ENCODE assay signal across 22 cellular contexts in the genomic region with DNA sequence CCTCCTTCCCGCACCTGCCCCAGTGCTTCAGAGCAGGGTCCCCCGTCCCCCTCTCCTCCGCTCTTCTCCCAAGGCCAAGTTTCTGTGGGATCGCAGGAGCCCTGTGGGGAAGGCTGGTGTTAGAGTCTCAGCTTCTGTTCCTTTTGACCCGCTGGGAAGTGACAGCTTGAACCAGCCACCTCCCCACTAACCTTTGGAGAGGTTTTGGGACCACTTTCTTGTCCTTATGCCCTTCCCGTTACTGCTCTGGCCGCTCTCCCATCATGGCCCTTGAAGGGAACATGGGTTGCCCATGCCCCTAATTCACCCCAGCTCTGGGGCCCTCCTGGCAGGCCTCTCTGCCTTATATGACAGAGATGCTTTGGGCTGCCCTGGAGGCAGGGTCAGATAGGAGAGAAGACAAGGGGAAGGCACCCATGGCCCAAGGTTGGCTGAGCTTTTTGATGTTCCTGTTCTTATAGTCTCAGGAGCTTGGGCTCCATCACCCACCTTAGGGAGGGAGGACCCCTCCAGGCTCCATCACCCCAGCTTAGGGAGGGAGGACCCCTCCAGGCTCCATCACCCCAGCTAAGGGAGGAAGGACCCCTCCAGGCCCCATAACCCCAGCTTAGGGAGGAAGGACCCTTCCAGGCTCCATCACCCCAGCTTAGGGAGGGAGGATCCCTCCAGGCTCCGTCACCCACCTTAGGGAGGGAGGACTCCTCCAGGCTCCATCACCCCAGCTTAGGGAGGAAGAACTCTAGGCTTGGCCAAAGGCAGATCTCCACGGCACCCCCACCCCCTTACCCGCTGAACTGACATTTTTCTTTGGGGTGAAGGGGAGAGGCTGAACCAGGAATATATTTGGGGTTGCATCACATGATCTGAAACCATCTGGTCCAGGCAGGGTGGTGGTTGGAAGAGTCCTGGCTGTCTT. TPM values are rescaled to one million over a fixed set of nuclear protein-coding genes. Genes with fewer than 3 reads are reported as not detected.
DNase-seq lines count a peak whose midpoint lies in the region; ATAC-seq, FAIRE-seq and TF ChIP-seq lines count a peak whose summit lies in the region.
"Had no signal": no experiment of that assay in that cellular context is flagged by ENCODE, and none has a peak within 500 bp of the region (broad histone marks: within the 10 kb centered on the region; RNA-seq: fewer than 3 reads in every experiment).

No MANE protein-coding gene starts in this region.

- BruUV-seq in HepG2 (replicated peaks; lab: Mats Ljungman, UMichigan), result no TSS peak

- CTCF ChIA-PET in HepG2 (lab: Yijun Ruan, JAX; ENCODE audit: low intra/inter-chr PET ratio, low total read pairs), result no interaction called here

- peak; percentile 14 for DNase-seq in activated naive CD8-positive, alpha-beta T cell treated with anti-CD3 and anti-CD28 coated beads, Interleukin-2, amount 10 ng/mL, durations not matched to agents 7 days and 5 days
- DNase-seq in activated naive CD8-positive, alpha-beta T cell treated with anti-CD3 and anti-CD28 coated beads for 36 hours, result no peak
- DNase-seq in Peyer's patch (peak in 2 of 3 donors; percentile 10 to 32), HepG2 (ENCODE audit: low spot score) (no peak), sigmoid colon (peak; percentile 25), kidney tubule cell (ENCODE audit: low spot score) (no peak), uterus (no peak)
- DNase-seq: GOT3, Kasumi-1, NCI-H1417, NCI-H1694 treated with DMSO at 0.1 percent for 48 hours, NCI-H2081 treated with DMSO at 0.1 percent for 48 hours, NCI-H446, NCI-H526, SHP77 had no signal

- no peak for TF ChIP-seq POLR2A in Peyer's patch (IDR thresholded peaks at IDR 0.05)
- TF ChIP-seq POLR2A in HepG2 (IDR thresholded peaks at IDR 0.05; ENCODE audit: insufficient read depth in 1 of 2, low read depth in 2 of 2, low read length in 2 of 2), result no peak
- TF ChIP-seq POLR2A in sigmoid colon (IDR thresholded peaks at IDR 0.05), result no peak
- TF ChIP-seq POLR2A in uterus (IDR thresholded peaks at IDR 0.05), result no peak

- H2AFZ ChIP-seq in HepG2 (ENCODE audit: low read length), result no peak overlapping the region

- H3K9me3 Mint-ChIP-seq in activated naive CD8-positive, alpha-beta T cell treated with anti-CD3 and anti-CD28 coated beads, Interleukin-2, amount 10 ng/mL, durations not matched to agents 7 days and 5 days, result no peaks in the 10 kb centered on the region
- no peaks in the 10 kb centered on the region for H3K9me3 Mint-ChIP-seq in activated naive CD8-positive, alpha-beta T cell treated with anti-CD3 and anti-CD28 coated beads for 36 hours
- H3K9me3 Mint-ChIP-seq: CD14-positive monocyte had no signal

- no peak overlapping the region for H3K4me3 ChIP-seq in Peyer's patch
- H3K4me3 ChIP-seq in HepG2 (replicated peaks in 1 of 3; ENCODE audit: insufficient read depth in 1 of 3, low read depth in 2 of 3, low read length in 3 of 3), result no peak overlapping the region
- H3K4me3 ChIP-seq in sigmoid colon, result no peak overlapping the region
- no peak overlapping the region for H3K4me3 ChIP-seq in uterus

- no peaks in the 10 kb centered on the region for H4K20me1 ChIP-seq in HepG2 (ENCODE audit: insufficient read depth, low read length)

- H3K27ac ChIP-seq in Peyer's patch, result no peak overlapping the region
- no peak overlapping the region for H3K27ac ChIP-seq in HepG2 (ENCODE audit: extremely low read length, insufficient read depth, low read length)
- H3K27ac ChIP-seq in sigmoid colon, result no peak overlapping the region
- H3K27ac ChIP-seq in uterus, result no peak overlapping the region

- intact Hi-C loops in HepG2 (cut with micrococcal nuclease; ENCODE audit: unreplicated experiment) (no loop called here), sigmoid colon (cut with DNase I) (no loop called here), uterus (cut with DNase I; ENCODE audit: low total_unique reads) (no loop called here)

- no peaks in the 10 kb centered on the region for H3K36me3 Mint-ChIP-seq in activated naive CD8-positive, alpha-beta T cell treated with anti-CD3 and anti-CD28 coated beads, Interleukin-2, amount 10 ng/mL, durations not matched to agents 7 days and 5 days
- H3K36me3 Mint-ChIP-seq in activated naive CD8-positive, alpha-beta T cell treated with anti-CD3 and anti-CD28 coated beads for 36 hours, result no peaks in the 10 kb centered on the region
- H3K36me3 Mint-ChIP-seq: CD14-positive monocyte had no signal

- no peak for TF ChIP-seq EP300 in HepG2 (IDR thresholded peaks at IDR 0.05; ENCODE audit: low read depth in 2 of 2, low read length in 2 of 2)
- no peak for TF ChIP-seq EP300 in HepG2 (CRISPR knock-in tag; IDR thresholded peaks at IDR 0.05; ENCODE audit: borderline replicate concordance)
- TF ChIP-seq EP300 in sigmoid colon (IDR thresholded peaks at IDR 0.05), result no peak

- TF ChIP-seq CTCF in Peyer's patch (IDR thresholded peaks at IDR 0.05) (no peak), HepG2 (CRISPR knock-in tag; IDR thresholded peaks at IDR 0.05) (no peak), sigmoid colon (IDR thresholded peaks at IDR 0.05) (no peak), uterus (IDR thresholded peaks at IDR 0.05) (no peak)

- H3K27me3 Mint-ChIP-seq in activated naive CD8-positive, alpha-beta T cell treated with anti-CD3 and anti-CD28 coated beads, Interleukin-2, amount 10 ng/mL, durations not matched to agents 7 days and 5 days, result no peaks in the 10 kb centered on the region
- no peaks in the 10 kb centered on the region for H3K27me3 Mint-ChIP-seq in activated naive CD8-positive, alpha-beta T cell treated with anti-CD3 and anti-CD28 coated beads for 36 hours
- H3K27me3 Mint-ChIP-seq: B cell had no signal

- H3K4me2 ChIP-seq in HepG2 (ENCODE audit: low read depth, low read length), result no peak overlapping the region

- no peak overlapping the region for H3K27ac Mint-ChIP-seq in activated naive CD8-positive, alpha-beta T cell treated with anti-CD3 and anti-CD28 coated beads, Interleukin-2, amount 10 ng/mL, durations not matched to agents 7 days and 5 days
- H3K27ac Mint-ChIP-seq in activated naive CD8-positive, alpha-beta T cell treated with anti-CD3 and anti-CD28 coated beads for 36 hours, result no peak overlapping the region
- H3K27ac Mint-ChIP-seq: B cell, CD14-positive monocyte had no signal

- in situ Hi-C loops in HepG2 (cut with HindIII; ENCODE audit: extremely low pct_ligation_motif_present, low pct_unique_long_range_greater_than_20kb), result no loop called here

- no peak for ATAC-seq in activated naive CD8-positive, alpha-beta T cell treated with anti-CD3 and anti-CD28 coated beads, Interleukin-2, amount 10 ng/mL, durations not matched to agents 7 days and 5 days (ENCODE audit: low read depth)
- ATAC-seq in HepG2 (no peak), GM18520 (IDR thresholded peaks at IDR 0.05; ENCODE audit: unreplicated experiment) (no peak)
- ATAC-seq: HCT116 had no signal

- no peaks in the 10 kb centered on the region for H3K4me1 Mint-ChIP-seq in activated naive CD8-positive, alpha-beta T cell treated with anti-CD3 and anti-CD28 coated beads, Interleukin-2, amount 10 ng/mL, durations not matched to agents 7 days and 5 days
- no peaks in the 10 kb centered on the region for H3K4me1 Mint-ChIP-seq in activated naive CD8-positive, alpha-beta T cell treated with anti-CD3 and anti-CD28 coated beads for 36 hours
- H3K4me1 Mint-ChIP-seq: B cell had no signal

- H3K27me3 ChIP-seq in Peyer's patch (no peaks in the 10 kb centered on the region), HepG2 (ENCODE audit: control insufficient read depth in 1 of 2, insufficient read depth in 2 of 2, low read length in 2 of 2) (peaks cover 0 to 28% of the 10 kb centered on the region in 2 experiments), sigmoid colon (peaks cover 0 to 13% (median 11%) of the 10 kb centered on the region in 3 donors), uterus (no peaks in the 10 kb centered on the region)

- H3K4me1 ChIP-seq in Peyer's patch (no peaks in the 10 kb centered on the region), HepG2 (ENCODE audit: insufficient read depth, low read length) (peaks cover 92% of the 10 kb centered on the region), sigmoid colon (no peaks in the 10 kb centered on the region), uterus (no peaks in the 10 kb centered on the region)

- POLR2A ChIA-PET in activated naive CD8-positive, alpha-beta T cell treated with anti-CD3 and anti-CD28 coated beads, Interleukin-2, amount 10 ng/mL, durations not matched to agents 7 days and 5 days (lab: Charles Lee), result no interaction called here
- POLR2A ChIA-PET in HepG2 (lab: Yijun Ruan, JAX), result no interaction called here

- H3K4me3 Mint-ChIP-seq in activated naive CD8-positive, alpha-beta T cell treated with anti-CD3 and anti-CD28 coated beads, Interleukin-2, amount 10 ng/mL, durations not matched to agents 7 days and 5 days, result no peak overlapping the region
- no peak overlapping the region for H3K4me3 Mint-ChIP-seq in activated naive CD8-positive, alpha-beta T cell treated with anti-CD3 and anti-CD28 coated beads for 36 hours
- H3K4me3 Mint-ChIP-seq: B cell, CD14-positive monocyte had no signal

- 66% methylated on average over 8 of the region's 10 CpGs for WGBS in HepG2 (ENCODE audit: low lambda C conversion rate)
- 93 to 94% methylated on average over 10 of the region's 10 CpGs for WGBS in sigmoid colon, 2 donors

- no peaks in the 10 kb centered on the region for H3K79me2 ChIP-seq in HepG2 (ENCODE audit: insufficient read depth, low read length)

- H3K9me3 ChIP-seq in Peyer's patch (no peaks in the 10 kb centered on the region), HepG2 (ENCODE audit: low read length) (no peaks in the 10 kb centered on the region), sigmoid colon (no peaks in the 10 kb centered on the region), uterus (no peaks in the 10 kb centered on the region)

- H3K36me3 ChIP-seq in Peyer's patch (no peaks in the 10 kb centered on the region), HepG2 (replicated peaks in 1 of 2; ENCODE audit: control insufficient read depth in 1 of 2, insufficient read depth in 2 of 2, low read length in 2 of 2) (no peaks in the 10 kb centered on the region), sigmoid colon (peaks cover 0 to 7% (median 0%) of the 10 kb centered on the region in 4 donors), uterus (no peaks in the 10 kb centered on the region)

- no peak overlapping the region for H3K9ac ChIP-seq in HepG2 (ENCODE audit: insufficient read depth, low read depth, low read length)

- FAIRE-seq in HepG2 (lab: Jason Lieb, UNC), result no peak
- FAIRE-seq: A204.1, G401.6, GM12892 had no signal

- TF ChIP-seq RAD21 in HepG2 (CRISPR knock-in tag; IDR thresholded peaks at IDR 0.05), result no peak

RNA-seq across cellular contexts. Expression of a gene that starts 45.0 kb away (rescaled TPM):
- total RNA-seq in activated naive CD8-positive, alpha-beta T cell treated with anti-CD3 and anti-CD28 coated beads, Interleukin-2, amount 10 ng/mL, durations not matched to agents 7 days and 5 days, result 10 to 100 TPM in 1 of 2 experiments, 1 to 10 TPM in 1; 7.4 to 10.2 TPM
- total RNA-seq in activated naive CD8-positive, alpha-beta T cell treated with anti-CD3 and anti-CD28 coated beads for 36 hours, result 1 to 10 TPM; 6.1 to 6.5 TPM
- total RNA-seq in Peyer's patch (1 to 10 TPM in 1 of 4 donors, not detected in 3; 1.5 TPM), HepG2 (2016; rRNA removed; fragmentation: Illumina TruSeq; extraction: Trizol) (0.55 and 0.63 TPM in 2 replicates), sigmoid colon (1 to 10 TPM; 4.3 to 5.8 (median 5.5) TPM), uterus (1 to 10 TPM in 3 of 4 donors, under 1 TPM in 1; 0.26 to 7.8 (median 2.8) TPM)
- 1.7 and 2.0 TPM in 2 replicates for total RNA-seq in HepG2 (2016; cell fraction: cytosol; rRNA removed; fragmentation: Illumina TruSeq; extraction: Trizol; ENCODE audit: low read depth)
- 0.46 and 0.50 TPM in 2 replicates for total RNA-seq in HepG2 (2016; cell fraction: insoluble cytoplasmic fraction; rRNA removed; fragmentation: Illumina TruSeq; extraction: Trizol)
- total RNA-seq in HepG2 (2016; cell fraction: membrane; rRNA removed; fragmentation: Illumina TruSeq; extraction: Trizol), result 1.5 and 2.3 TPM in 2 replicates
- total RNA-seq in HepG2 (2016; cell fraction: nucleus; rRNA removed; fragmentation: Illumina TruSeq; extraction: Trizol), result not detected in 2 replicates
- polyA plus RNA-seq in HepG2 (2011; rRNA removed) (0.78 and 1.0 TPM in 2 replicates), sigmoid colon (1 to 10 TPM in 2 of 3 donors, under 1 TPM in 1; 0.92 to 4.2 (median 1.9) TPM)
- 0.54 and 1.2 TPM in 2 replicates for polyA plus RNA-seq in HepG2 (2011; cell fraction: cytosol; rRNA removed)
- polyA plus RNA-seq in HepG2 (2011; cell fraction: nucleus; rRNA removed), result 2.0 and 2.4 TPM in 2 replicates
- polyA plus RNA-seq in HepG2 (2012), result 1.1 and 1.2 TPM in 2 replicates
- 1.7 and 1.9 TPM in 2 replicates for polyA plus RNA-seq in HepG2 (2016; cell fraction: cytosol; fragmentation: Illumina TruSeq; extraction: Trizol; ENCODE audit: low read depth)
- 0.56 and 0.79 TPM in 2 replicates for polyA plus RNA-seq in HepG2 (2016; cell fraction: insoluble cytoplasmic fraction; fragmentation: Illumina TruSeq; extraction: Trizol; ENCODE audit: low read depth)
- polyA plus RNA-seq in HepG2 (2016; cell fraction: membrane; fragmentation: Illumina TruSeq; extraction: Trizol; ENCODE audit: low read depth), result 1.4 and 1.5 TPM in 2 replicates
- 0.63 and 0.85 TPM in 2 replicates for polyA plus RNA-seq in HepG2 (2016; cell fraction: nucleus; fragmentation: Illumina TruSeq; extraction: Trizol; ENCODE audit: insufficient read depth, low read depth)
- polyA minus RNA-seq in HepG2 (2011; rRNA and poly(A)+ RNA removed; ENCODE audit: low replicate concordance), result 1.1 and 2.2 TPM in 2 replicates
- 1.2 TPM in 1 of 2 replicates, not detected in the other for polyA minus RNA-seq in HepG2 (2011; cell fraction: cytosol; rRNA and poly(A)+ RNA removed)
- not detected in 2 replicates for polyA minus RNA-seq in HepG2 (2011; cell fraction: nucleus; rRNA and poly(A)+ RNA removed)

Comparison
In these comparisons a context has a peak if more than half of its experiments do, and no peak if none do; other contexts are left out.
1. DNase-seq: peak in activated naive CD8-positive, alpha-beta T cell treated with anti-CD3 and anti-CD28 coated beads, Interleukin-2, amount 10 ng/mL, durations not matched to agents 7 days and 5 days (single experiment), Peyer's patch (2 of 3) and sigmoid colon (single experiment); none in activated naive CD8-positive, alpha-beta T cell treated with anti-CD3 and anti-CD28 coated beads for 36 hours (single experiment), HepG2 (single experiment), kidney tubule cell (single experiment) and uterus (0 of 2).